In the genomic region with DNA sequence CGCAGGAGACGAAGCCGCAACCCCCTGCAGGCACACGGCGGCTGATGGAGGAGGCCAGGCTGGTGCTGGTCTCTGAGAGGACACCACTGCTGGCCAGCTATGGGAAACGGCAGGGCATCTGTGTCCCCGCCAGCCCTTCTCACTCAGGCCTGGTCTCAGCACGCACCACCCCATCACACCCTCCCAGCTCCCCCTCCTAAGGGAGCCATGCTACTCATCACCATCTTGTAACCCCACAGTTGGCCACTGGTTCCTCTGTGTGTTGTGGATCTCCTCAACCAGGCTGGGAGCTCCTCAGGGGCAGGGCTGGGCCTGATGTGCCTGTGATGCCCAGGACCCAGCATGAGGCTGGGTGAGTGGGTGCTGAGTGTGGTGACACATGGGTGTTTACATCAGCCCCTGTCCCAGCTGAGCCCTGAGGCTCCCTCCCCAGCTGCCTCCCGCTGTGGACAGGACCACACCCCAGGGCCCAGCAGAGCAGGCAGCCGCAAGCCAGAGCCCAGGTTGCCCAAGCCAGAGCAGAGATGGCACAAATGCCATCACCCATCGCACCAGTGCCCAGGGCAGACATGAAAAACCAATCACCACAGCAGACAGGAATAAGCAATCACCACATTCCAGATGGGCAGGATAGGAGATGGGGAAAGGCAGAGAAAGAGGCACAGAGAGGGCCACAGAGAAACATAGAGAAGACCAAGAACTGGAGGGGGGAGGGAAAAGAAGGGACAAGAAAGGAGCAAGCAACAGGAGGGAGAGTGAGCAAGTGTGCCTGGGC, we compare ENCODE assay signal across 23 cellular contexts. TPM values are rescaled to one million over a fixed set of nuclear protein-coding genes. Genes with fewer than 3 reads are reported as not detected.
DNase-seq lines count a peak whose midpoint lies in the region; ATAC-seq and TF ChIP-seq lines count a peak whose summit lies in the region.
"Had no signal": no experiment of that assay in that cellular context is flagged by ENCODE, and none has a peak within 500 bp of the region (broad histone marks: within the 10 kb centered on the region; RNA-seq: fewer than 3 reads in every experiment).

No MANE protein-coding gene starts in this region.

- no peak for TF ChIP-seq CTCF in glutamatergic neuron (IDR thresholded peaks at IDR 0.05; ENCODE audit: partially characterized antibody, unreplicated experiment)

- ATAC-seq in stimulated activated memory B cell treated with anti-CD40 and anti-IgM and Interleukin-4, amounts not matched to agents 10 μg/mL and 1 μg/mL and 100 μg/mL, for 72 hours: peak; percentile 20
- no peak for ATAC-seq in HG03565 (IDR thresholded peaks at IDR 0.05; ENCODE audit: unreplicated experiment)
- ATAC-seq: Panc1 had no signal

- no peaks in the 10 kb centered on the region for H3K36me3 ChIP-seq in HUES6 (ENCODE audit: control insufficient read depth, insufficient read depth, low read length)
- no peaks in the 10 kb centered on the region for H3K36me3 ChIP-seq in effector memory CD4-positive, alpha-beta T cell (ENCODE audit: control insufficient read depth, insufficient read depth, low read length)
- H3K36me3 ChIP-seq: adrenal gland, upper lobe of left lung had no signal

- peaks cover 22% of the 10 kb centered on the region for H3K36me3 Mint-ChIP-seq in glutamatergic neuron (ENCODE audit: unreplicated experiment)
- H3K36me3 Mint-ChIP-seq in stimulated activated memory B cell treated with anti-CD40 and anti-IgM and Interleukin-4, amounts not matched to agents 10 μg/mL and 1 μg/mL and 100 μg/mL, for 72 hours: peaks cover 11% of the 10 kb centered on the region
- no peaks in the 10 kb centered on the region for H3K36me3 Mint-ChIP-seq in activated naive CD4-positive, alpha-beta T cell treated with anti-CD3 and anti-CD28 coated beads, Interleukin-2, amount 10 ng/mL, durations not matched to agents 7 days and 5 days

- H3K9me3 Mint-ChIP-seq in glutamatergic neuron (ENCODE audit: unreplicated experiment): peaks cover 2% of the 10 kb centered on the region
- H3K9me3 Mint-ChIP-seq in stimulated activated memory B cell treated with anti-CD40 and anti-IgM and Interleukin-4, amounts not matched to agents 10 μg/mL and 1 μg/mL and 100 μg/mL, for 72 hours: peaks cover 10% of the 10 kb centered on the region
- peaks cover 5% of the 10 kb centered on the region for H3K9me3 Mint-ChIP-seq in activated naive CD4-positive, alpha-beta T cell treated with anti-CD3 and anti-CD28 coated beads, Interleukin-2, amount 10 ng/mL, durations not matched to agents 7 days and 5 days

- no peaks in the 10 kb centered on the region for H3K27me3 ChIP-seq in HUES6 (ENCODE audit: control insufficient read depth, insufficient read depth, low read length)
- H3K27me3 ChIP-seq in effector memory CD4-positive, alpha-beta T cell (replicated peaks; ENCODE audit: control insufficient read depth, insufficient read depth, low read length, poor library complexity, severe bottlenecking): no peaks in the 10 kb centered on the region
- H3K27me3 ChIP-seq: adrenal gland, upper lobe of left lung had no signal

- no peak overlapping the region for H3K27ac ChIP-seq in HUES6 (ENCODE audit: low read depth, low read length)
- no peak overlapping the region for H3K27ac ChIP-seq in effector memory CD4-positive, alpha-beta T cell (ENCODE audit: insufficient read depth, low read length, poor library complexity, severe bottlenecking)
- H3K27ac ChIP-seq: C4-2B, upper lobe of left lung had no signal

- no peak overlapping the region for H3K4me3 Mint-ChIP-seq in glutamatergic neuron (ENCODE audit: unreplicated experiment)
- no peak overlapping the region for H3K4me3 Mint-ChIP-seq in stimulated activated memory B cell treated with anti-CD40 and anti-IgM and Interleukin-4, amounts not matched to agents 10 μg/mL and 1 μg/mL and 100 μg/mL, for 72 hours
- no peak overlapping the region for H3K4me3 Mint-ChIP-seq in activated naive CD4-positive, alpha-beta T cell treated with anti-CD3 and anti-CD28 coated beads, Interleukin-2, amount 10 ng/mL, durations not matched to agents 7 days and 5 days
- H3K4me3 Mint-ChIP-seq: activated B cell treated with CpG ODN at 0.5 μM for 24 hours, memory B cell had no signal

- peak overlapping the region; percentile 6 for H3K9ac ChIP-seq in HUES6 (ENCODE audit: low read length)

- peaks cover 9% of the 10 kb centered on the region for H3K4me1 Mint-ChIP-seq in glutamatergic neuron (ENCODE audit: low read depth, unreplicated experiment)
- H3K4me1 Mint-ChIP-seq in stimulated activated memory B cell treated with anti-CD40 and anti-IgM and Interleukin-4, amounts not matched to agents 10 μg/mL and 1 μg/mL and 100 μg/mL, for 72 hours: no peaks in the 10 kb centered on the region
- H3K4me1 Mint-ChIP-seq in activated naive CD4-positive, alpha-beta T cell treated with anti-CD3 and anti-CD28 coated beads, Interleukin-2, amount 10 ng/mL, durations not matched to agents 7 days and 5 days: no peaks in the 10 kb centered on the region
- H3K4me1 Mint-ChIP-seq: activated B cell treated with CpG ODN at 0.5 μM for 24 hours, memory B cell had no signal

- H3K4me3 ChIP-seq in HUES6 (ENCODE audit: low read depth, low read length): no peak overlapping the region
- H3K4me3 ChIP-seq in effector memory CD4-positive, alpha-beta T cell (ENCODE audit: insufficient read depth, low read depth, low read length, poor library complexity, severe bottlenecking): no peak overlapping the region
- H3K4me3 ChIP-seq: adrenal gland, upper lobe of left lung had no signal

- no peak overlapping the region for H3K27ac Mint-ChIP-seq in glutamatergic neuron (ENCODE audit: unreplicated experiment)
- peak overlapping the region; percentile 25 for H3K27ac Mint-ChIP-seq in stimulated activated memory B cell treated with anti-CD40 and anti-IgM and Interleukin-4, amounts not matched to agents 10 μg/mL and 1 μg/mL and 100 μg/mL, for 72 hours
- H3K27ac Mint-ChIP-seq in activated naive CD4-positive, alpha-beta T cell treated with anti-CD3 and anti-CD28 coated beads, Interleukin-2, amount 10 ng/mL, durations not matched to agents 7 days and 5 days: no peak overlapping the region
- H3K27ac Mint-ChIP-seq: activated B cell treated with CpG ODN at 0.5 μM for 24 hours, memory B cell had no signal

- H3K4me1 ChIP-seq in HUES6 (ENCODE audit: control insufficient read depth, insufficient read depth, low read length): peaks cover 9% of the 10 kb centered on the region
- H3K4me1 ChIP-seq in effector memory CD4-positive, alpha-beta T cell (ENCODE audit: control insufficient read depth, insufficient read depth, low read length, poor library complexity, severe bottlenecking): no peaks in the 10 kb centered on the region

- CTCF ChIA-PET in activated naive CD4-positive, alpha-beta T cell treated with anti-CD3 and anti-CD28 coated beads, Interleukin-2, amount 10 ng/mL, durations not matched to agents 7 days and 5 days (lab: Charles Lee): no interaction called here

- peaks cover 13% of the 10 kb centered on the region for H3K9me3 ChIP-seq in HUES6 (ENCODE audit: control insufficient read depth, insufficient read depth, low read depth, low read length)
- H3K9me3 ChIP-seq in effector memory CD4-positive, alpha-beta T cell (ENCODE audit: control insufficient read depth, low read length): no peaks in the 10 kb centered on the region
- H3K9me3 ChIP-seq: adrenal gland had no signal

- DNase-seq in ELR (ENCODE audit: low read depth) (peak; percentile 8), glutamatergic neuron (peak; percentile 13)
- DNase-seq in activated naive CD4-positive, alpha-beta T cell treated with anti-CD3 and anti-CD28 coated beads, Interleukin-2, amount 10 ng/mL, durations not matched to agents 7 days and 5 days: no peak
- DNase-seq in effector memory CD4-positive, alpha-beta T cell: no peak
- DNase-seq: activated B cell treated with CpG ODN at 0.5 μM for 24 hours; activated naive CD4-positive, alpha-beta T cell treated with Interleukin-2 at 50 U/mL for 16 hours; effector CD4-positive, alpha-beta T cell; GOT3; NCI-H1105 treated with DMSO at 0.1 percent for 48 hours; NCI-H1930; NCI-H526 treated with DMSO at 0.1 percent for 48 hours; nucleus accumbens; SIG-M5; stimulated activated CD8-positive, alpha-beta memory T cell treated with anti-CD3 and anti-CD28 coated beads, Interleukin-4, amount 100 ng/mL, for 48 hours; upper lobe of left lung had no signal

- H3K27me3 Mint-ChIP-seq in glutamatergic neuron (ENCODE audit: unreplicated experiment): no peaks in the 10 kb centered on the region
- H3K27me3 Mint-ChIP-seq in stimulated activated memory B cell treated with anti-CD40 and anti-IgM and Interleukin-4, amounts not matched to agents 10 μg/mL and 1 μg/mL and 100 μg/mL, for 72 hours: no peaks in the 10 kb centered on the region
- H3K27me3 Mint-ChIP-seq in activated naive CD4-positive, alpha-beta T cell treated with anti-CD3 and anti-CD28 coated beads, Interleukin-2, amount 10 ng/mL, durations not matched to agents 7 days and 5 days: peaks cover 6% of the 10 kb centered on the region
- H3K27me3 Mint-ChIP-seq: activated B cell treated with CpG ODN at 0.5 μM for 24 hours, brain, memory B cell had no signal

RNA-seq across cellular contexts. Expression of a gene that starts 8.2 kb away (rescaled TPM):
- 119 TPM for total RNA-seq in glutamatergic neuron (ENCODE audit: unreplicated experiment)

RNA-seq across cellular contexts. Expression of a gene that starts 12.5 kb away (rescaled TPM):
- 31.8 TPM for total RNA-seq in glutamatergic neuron (ENCODE audit: unreplicated experiment)

Comparison
In these comparisons a context has a peak if more than half of its experiments do, and no peak if none do; other contexts are left out.
1. DNase-seq: peak in ELR (single experiment) and glutamatergic neuron (single experiment); none in activated naive CD4-positive, alpha-beta T cell treated with anti-CD3 and anti-CD28 coated beads, Interleukin-2, amount 10 ng/mL, durations not matched to agents 7 days and 5 days (single experiment) and effector memory CD4-positive, alpha-beta T cell (0 of 3).